ENCODE assay signal across 8 cellular contexts in genomic region chr2:213246665-213247281, GRCh38. TPM values are rescaled to one million over a fixed set of nuclear protein-coding genes. Genes with fewer than 3 reads are reported as not detected.
DNase-seq lines count a peak whose midpoint lies in the region; ATAC-seq and TF ChIP-seq lines count a peak whose summit lies in the region.

No MANE protein-coding gene starts in this region.

- no peak overlapping the region for H2AFZ ChIP-seq in DND-41 (ENCODE audit: low read depth, low read length)

- intact Hi-C loops in gastrocnemius medialis (cut with DNase I; ENCODE audit: low total_unique reads), result no loop called here

- H3K4me2 ChIP-seq in DND-41 (ENCODE audit: insufficient read depth, low read length), result no peak overlapping the region

- H3K36me3 ChIP-seq in DND-41 (ENCODE audit: insufficient read depth, low read length) (no peaks in the 10 kb centered on the region), gastrocnemius medialis (no peaks in the 10 kb centered on the region)

- DNase-seq in DND-41, result peak; percentile 59
- DNase-seq in HFF-Myc (ENCODE audit: extremely low read depth, low read depth), result no peak
- peak; percentile 22 for DNase-seq in NCI-H446 treated with DMSO at 0.1 percent for 48 hours (lab: John Stamatoyannopoulos, UW)
- peak; percentile 60 for DNase-seq in activated CD8-positive, alpha-beta memory T cell treated with anti-CD3 and anti-CD28 coated beads, Interleukin-2, amount 10 ng/mL, durations not matched to agents 7 days and 5 days
- peak; percentile 71 for DNase-seq in fibroblast of peridontal ligament (ENCODE audit: extremely low read depth)
- no peak for DNase-seq in gastrocnemius medialis
- no peak for DNase-seq in omental fat pad (ENCODE audit: low spot score)

- H3K4me1 ChIP-seq in DND-41 (ENCODE audit: insufficient read depth, low read length), result peaks cover 49% of the 10 kb centered on the region
- H3K4me1 ChIP-seq in gastrocnemius medialis, result no peaks in the 10 kb centered on the region

- no peaks in the 10 kb centered on the region for H4K20me1 ChIP-seq in DND-41 (ENCODE audit: insufficient read depth, low read length)

- no peak overlapping the region for H3K27ac Mint-ChIP-seq in activated CD8-positive, alpha-beta memory T cell treated with anti-CD3 and anti-CD28 coated beads, Interleukin-2, amount 10 ng/mL, durations not matched to agents 7 days and 5 days

- CTCF ChIA-PET in activated CD8-positive, alpha-beta memory T cell treated with anti-CD3 and anti-CD28 coated beads, Interleukin-2, amount 10 ng/mL, durations not matched to agents 7 days and 5 days (lab: Charles Lee), result interaction anchor here (0.6 kb wide), 1 partner anchor 484 kb away, joined by 5 read pairs; no protein-coding TSS in a partner anchor

- H3K4me1 Mint-ChIP-seq in activated CD8-positive, alpha-beta memory T cell treated with anti-CD3 and anti-CD28 coated beads, Interleukin-2, amount 10 ng/mL, durations not matched to agents 7 days and 5 days, result peaks cover 4% of the 10 kb centered on the region

- no peak overlapping the region for H3K4me3 ChIP-seq in DND-41 (ENCODE audit: low read depth in 1 of 2, low read length in 2 of 2)
- no peak overlapping the region for H3K4me3 ChIP-seq in HFF-Myc (replicated peaks; ENCODE audit: low read depth, low read length)
- no peak overlapping the region for H3K4me3 ChIP-seq in gastrocnemius medialis

- peak; percentile 46; the same call in 1 of the 3 replicates for ATAC-seq in DND-41 (ENCODE audit: insufficient read depth, low read depth)
- peak; percentile 45 for ATAC-seq in activated CD8-positive, alpha-beta memory T cell treated with anti-CD3 and anti-CD28 coated beads, Interleukin-2, amount 10 ng/mL, durations not matched to agents 7 days and 5 days
- no peak for ATAC-seq in gastrocnemius medialis
- no peak for ATAC-seq in omental fat pad (ENCODE audit: low FRiP score)
- no peak for ATAC-seq in GM21825 (IDR thresholded peaks at IDR 0.05; ENCODE audit: unreplicated experiment)

- H3K27me3 ChIP-seq in DND-41 (ENCODE audit: insufficient read depth, low read length, poor library complexity) (no peaks in the 10 kb centered on the region), gastrocnemius medialis (no peaks in the 10 kb centered on the region)

- TF ChIP-seq CTCF in DND-41 (IDR thresholded peaks at IDR 0.05; ENCODE audit: borderline replicate concordance, extremely low read depth, low read length, poor library complexity, severe bottlenecking) (peak; percentile 73), HFF-Myc (IDR thresholded peaks at IDR 0.05; ENCODE audit: low read depth, low read length, missing control alignments) (peak; percentile 69), gastrocnemius medialis (IDR thresholded peaks at IDR 0.05 in 4 of 5, conservative IDR thresholded peaks at IDR 0.05 in 1 of 5) (peak in 4 of 5 experiments; percentile 53 to 66 (median 56)), omental fat pad (IDR thresholded peaks at IDR 0.05) (no peak)

- H3K36me3 Mint-ChIP-seq in activated CD8-positive, alpha-beta memory T cell treated with anti-CD3 and anti-CD28 coated beads, Interleukin-2, amount 10 ng/mL, durations not matched to agents 7 days and 5 days, result no peaks in the 10 kb centered on the region

- H3K9me3 ChIP-seq in DND-41 (ENCODE audit: insufficient read depth, low read length, severe bottlenecking), result no peaks in the 10 kb centered on the region
- no peaks in the 10 kb centered on the region for H3K9me3 ChIP-seq in gastrocnemius medialis

- no peak for TF ChIP-seq POLR2A in gastrocnemius medialis (IDR thresholded peaks at IDR 0.05)

- H3K27me3 Mint-ChIP-seq in activated CD8-positive, alpha-beta memory T cell treated with anti-CD3 and anti-CD28 coated beads, Interleukin-2, amount 10 ng/mL, durations not matched to agents 7 days and 5 days, result peaks cover 9% of the 10 kb centered on the region

- H3K9ac ChIP-seq in DND-41 (ENCODE audit: low read depth, low read length), result no peak overlapping the region

- H3K9me3 Mint-ChIP-seq in activated CD8-positive, alpha-beta memory T cell treated with anti-CD3 and anti-CD28 coated beads, Interleukin-2, amount 10 ng/mL, durations not matched to agents 7 days and 5 days (ENCODE audit: low read depth), result no peaks in the 10 kb centered on the region

- in situ Hi-C loops in gastrocnemius medialis (cut with MboI; ENCODE audit: low sequenced_read_pairs in 4 of 4), result loop anchor here in 1 of 4 donors (25.0 kb wide), 1 partner anchor 691 kb away; no protein-coding TSS in a partner anchor

- no peaks in the 10 kb centered on the region for H3K79me2 ChIP-seq in DND-41 (ENCODE audit: insufficient read depth, low read length)

- H3K27ac ChIP-seq in DND-41 (ENCODE audit: low read length) (no peak overlapping the region), gastrocnemius medialis (no peak overlapping the region)

- H3K4me3 Mint-ChIP-seq in activated CD8-positive, alpha-beta memory T cell treated with anti-CD3 and anti-CD28 coated beads, Interleukin-2, amount 10 ng/mL, durations not matched to agents 7 days and 5 days, result no peak overlapping the region

RNA-seq across cellular contexts. Expression of gene SPAG16, which starts 37.5 kb away (rescaled TPM):
- 10 to 100 TPM in 1 of 2 experiments, 1 to 10 TPM in 1; 7.4 to 10.1 TPM for total RNA-seq in activated CD8-positive, alpha-beta memory T cell treated with anti-CD3 and anti-CD28 coated beads, Interleukin-2, amount 10 ng/mL, durations not matched to agents 7 days and 5 days
- total RNA-seq in gastrocnemius medialis, result 1 to 10 TPM; 1.1 to 8.8 (median 6.3) TPM
- total RNA-seq in omental fat pad, result 10 to 100 TPM; 11.1 to 29.5 (median 13.3) TPM

Comparison
In these comparisons a context has a peak if more than half of its experiments do, and no peak if none do; other contexts are left out.
1. ATAC-seq: peak in DND-41 (single experiment) and activated CD8-positive, alpha-beta memory T cell treated with anti-CD3 and anti-CD28 coated beads, Interleukin-2, amount 10 ng/mL, durations not matched to agents 7 days and 5 days (single experiment); none in gastrocnemius medialis (0 of 2), omental fat pad (single experiment) and GM21825 (single experiment).
2. DNase-seq: peak in DND-41 (single experiment), NCI-H446 treated with DMSO at 0.1 percent for 48 hours (single experiment), activated CD8-positive, alpha-beta memory T cell treated with anti-CD3 and anti-CD28 coated beads, Interleukin-2, amount 10 ng/mL, durations not matched to agents 7 days and 5 days (single experiment) and fibroblast of peridontal ligament (single experiment); none in HFF-Myc (single experiment), gastrocnemius medialis (0 of 2) and omental fat pad (single experiment).
3. CTCF ChIP-seq: peak in DND-41 (single experiment), HFF-Myc (single experiment) and gastrocnemius medialis (4 of 5); none in omental fat pad (0 of 3).